Comparison of ENCODE assay signal across 14 cellular contexts in genomic region chr2:241586564-241587264, GRCh38. TPM values are rescaled to one million over a fixed set of nuclear protein-coding genes. Genes with fewer than 3 reads are reported as not detected.
A peak's percentile ranks its signal among the peaks of the same experiment; 100 is the strongest.
DNase-seq lines count a peak whose midpoint lies in the region; ATAC-seq and TF ChIP-seq lines count a peak whose summit lies in the region.
"Had no signal": no experiment of that assay in that cellular context is flagged by ENCODE, and none has a peak within 500 bp of the region (broad histone marks: within the 10 kb centered on the region; RNA-seq: fewer than 3 reads in every experiment).

No MANE protein-coding gene starts in this region.

- no peak overlapping the region for H2BK20ac ChIP-seq in IMR-90 (ENCODE audit: low read depth, low read length)

- no peak overlapping the region for H4K8ac ChIP-seq in IMR-90 (ENCODE audit: low read depth in 2 of 2, low read length in 2 of 2)

- H3K79me1 ChIP-seq in IMR-90 (ENCODE audit: low read depth in 1 of 2, low read length in 2 of 2): peaks cover 11 to 14% of the 10 kb centered on the region in 2 experiments; a peak in 3 of 4 replicates

- H2AK5ac ChIP-seq in IMR-90 (ENCODE audit: low read depth, low read length): no peak overlapping the region

- H3K9me1 ChIP-seq in IMR-90 (ENCODE audit: insufficient read depth, low read length): no peaks in the 10 kb centered on the region

- no peak overlapping the region for H3K27ac Mint-ChIP-seq in activated T-helper 1 cell treated with anti-CD3 and anti-CD28 coated beads, Interleukin-12 subunit alpha, Interleukin-12 subunit beta, Interleukin-2, Interleukin-4 antibody, amounts not matched to agents 30 ng/mL and 10 ng/mL and 1 ng/mL, durations not matched to agents 14 hours and 24 hours and 36 hours

- no peaks in the 10 kb centered on the region for H3K27me3 ChIP-seq in BLaER1 treated with 17β-estradiol and CSF1 and Interleukin-3, amounts not matched to agents 10 nM and 100 nM
- H3K27me3 ChIP-seq in IMR-90 (ENCODE audit: control insufficient read depth, insufficient read depth, low read length): no peaks in the 10 kb centered on the region
- no peaks in the 10 kb centered on the region for H3K27me3 ChIP-seq in adipocyte (replicated peaks; ENCODE audit: control insufficient read depth, insufficient read depth, low read length)
- no peaks in the 10 kb centered on the region for H3K27me3 ChIP-seq in thyroid gland
- H3K27me3 ChIP-seq: BE2C had no signal

- H3K4me1 ChIP-seq in BLaER1 treated with 17β-estradiol and CSF1 and Interleukin-3, amounts not matched to agents 10 nM and 100 nM: no peaks in the 10 kb centered on the region
- H3K4me1 ChIP-seq in IMR-90 (ENCODE audit: control insufficient read depth, insufficient read depth, low read length) (no peaks in the 10 kb centered on the region), adipocyte (ENCODE audit: control insufficient read depth, insufficient read depth, low read length) (no peaks in the 10 kb centered on the region), thyroid gland (no peaks in the 10 kb centered on the region)
- H3K4me1 ChIP-seq: BE2C, Caco-2, HAP-1 had no signal

- H3K4me3 ChIP-seq in BLaER1 treated with 17β-estradiol and CSF1 and Interleukin-3, amounts not matched to agents 10 nM and 100 nM: peak overlapping the region in 9 of 10 experiments; percentile 12 to 45 (median 26); a peak in 12 of 20 replicates
- H3K4me3 ChIP-seq in IMR-90 (ENCODE audit: insufficient read depth, low read depth, low read length) (no peak overlapping the region), adipocyte (ENCODE audit: low read length) (peak overlapping the region; percentile 56), thyroid gland (replicated peaks in 1 of 3) (no peak overlapping the region)
- H3K4me3 ChIP-seq: HAP-1 had no signal

- BruUV-seq in IMR-90 (replicated peaks; lab: Mats Ljungman, UMichigan): no TSS peak

- intact Hi-C loops in IMR-90 (cut with micrococcal nuclease): no loop called here
- intact Hi-C loops in thyroid gland (cut with DNase I): no loop called here
- intact Hi-C loops in activated T-helper 1 cell treated with anti-CD3 and anti-CD28 coated beads, Interleukin-12 subunit alpha, Interleukin-12 subunit beta, Interleukin-2, Interleukin-4 antibody, amounts not matched to agents 30 ng/mL and 10 ng/mL and 1 ng/mL, durations not matched to agents 14 hours and 24 hours and 36 hours (cut with micrococcal nuclease): no loop called here

- in situ Hi-C loops in IMR-90 (cut with MboI; ENCODE audit: low sequenced_read_pairs): no loop called here

- no peak overlapping the region for H3K27ac ChIP-seq in BLaER1 treated with 17β-estradiol and CSF1 and Interleukin-3, amounts not matched to agents 10 nM and 100 nM
- no peak overlapping the region for H3K27ac ChIP-seq in IMR-90 (ENCODE audit: insufficient read depth, low read length)
- no peak overlapping the region for H3K27ac ChIP-seq in thyroid gland
- H3K27ac ChIP-seq: HL-60 had no signal

- TF ChIP-seq POLR2A in IMR-90 (IDR thresholded peaks at IDR 0.05; ENCODE audit: low read depth, low read length) (no peak), thyroid gland (IDR thresholded peaks at IDR 0.05) (no peak)

- POLR2A ChIA-PET in IMR-90 (lab: Charles Lee; ENCODE audit: unreplicated experiment): no interaction called here

- H2BK5ac ChIP-seq in IMR-90 (ENCODE audit: low read depth, low read length, poor library complexity, severe bottlenecking): no peak overlapping the region

- peaks cover 92 to 100% (median 98%) of the 10 kb centered on the region in 11 experiments for H3K36me3 ChIP-seq in BLaER1 treated with 17β-estradiol and CSF1 and Interleukin-3, amounts not matched to agents 10 nM and 100 nM
- H3K36me3 ChIP-seq in IMR-90 (ENCODE audit: control insufficient read depth, insufficient read depth, low read length) (peaks cover 55% of the 10 kb centered on the region), adipocyte (ENCODE audit: control insufficient read depth, insufficient read depth, low read length, severe bottlenecking) (peaks cover 69% of the 10 kb centered on the region), thyroid gland (peaks cover 22 to 26% of the 10 kb centered on the region in 2 donors)

- peaks cover 59 to 86% (median 77%) of the 10 kb centered on the region in 11 experiments for H3K9me3 ChIP-seq in BLaER1 treated with 17β-estradiol and CSF1 and Interleukin-3, amounts not matched to agents 10 nM and 100 nM (replicated peaks in 1 of 11)
- H3K9me3 ChIP-seq in IMR-90 (ENCODE audit: control insufficient read depth, insufficient read depth, low read length) (peaks cover 50% of the 10 kb centered on the region), adipocyte (ENCODE audit: control insufficient read depth, low read length) (peaks cover 35% of the 10 kb centered on the region), thyroid gland (peaks cover 12% of the 10 kb centered on the region)

- DNase-seq in IMR-90 (no peak), adipocyte (ENCODE audit: low read depth) (no peak), thyroid gland (no peak), DMS79 (lab: John Stamatoyannopoulos, UW) (no peak)
- DNase-seq in activated T-helper 1 cell treated with anti-CD3 and anti-CD28 coated beads, Interleukin-12 subunit alpha, Interleukin-12 subunit beta, Interleukin-2, Interleukin-4 antibody, amounts not matched to agents 30 ng/mL and 10 ng/mL and 1 ng/mL, durations not matched to agents 14 hours and 24 hours and 36 hours (ENCODE audit: low spot score): no peak
- DNase-seq: BE2C, Caco-2, DMS53, KG1 had no signal

- no peak overlapping the region for H3K4ac ChIP-seq in IMR-90 (ENCODE audit: low read depth, low read length)

- H3K9me3 Mint-ChIP-seq in activated T-helper 1 cell treated with anti-CD3 and anti-CD28 coated beads, Interleukin-12 subunit alpha, Interleukin-12 subunit beta, Interleukin-2, Interleukin-4 antibody, amounts not matched to agents 30 ng/mL and 10 ng/mL and 1 ng/mL, durations not matched to agents 14 hours and 24 hours and 36 hours: peaks cover 46% of the 10 kb centered on the region

- TF ChIP-seq CTCF in IMR-90 (conservative IDR thresholded peaks at IDR 0.05; ENCODE audit: low read depth, low read length) (no peak), thyroid gland (IDR thresholded peaks at IDR 0.05) (no peak)

- no peaks in the 10 kb centered on the region for H3K27me3 Mint-ChIP-seq in activated T-helper 1 cell treated with anti-CD3 and anti-CD28 coated beads, Interleukin-12 subunit alpha, Interleukin-12 subunit beta, Interleukin-2, Interleukin-4 antibody, amounts not matched to agents 30 ng/mL and 10 ng/mL and 1 ng/mL, durations not matched to agents 14 hours and 24 hours and 36 hours (ENCODE audit: insufficient read depth)
- H3K27me3 Mint-ChIP-seq: CD8-positive, alpha-beta memory T cell had no signal

- H2BK120ac ChIP-seq in IMR-90 (ENCODE audit: low read depth, low read length): no peak overlapping the region

- no peak overlapping the region for H3K9ac ChIP-seq in BLaER1 treated with 17β-estradiol and CSF1 and Interleukin-3, amounts not matched to agents 10 nM and 100 nM
- no peak overlapping the region for H3K9ac ChIP-seq in IMR-90 (ENCODE audit: low read depth, low read length)
- no peak overlapping the region for H3K9ac ChIP-seq in adipocyte (ENCODE audit: low read length)

- WGBS in IMR-90 (ENCODE audit: extremely low coverage in 2 of 2, insufficient read length in 1 of 2), 2 experiments: 93% methylated on average over 2 of the region's 2 CpGs; no CpG with 5 or more reads in 1 of the 2 experiments
- 97 to 99% methylated on average over 2 of the region's 2 CpGs for WGBS in thyroid gland, 2 donors

- no peak for TF ChIP-seq RAD21 in IMR-90 (IDR thresholded peaks at IDR 0.05; ENCODE audit: low read length)

- H4K91ac ChIP-seq in IMR-90 (ENCODE audit: insufficient read depth, low read depth, low read length): no peak overlapping the region

- H2AK9ac ChIP-seq in IMR-90 (replicated peaks; ENCODE audit: low read depth, low read length, poor library complexity): no peak overlapping the region

- H2BK15ac ChIP-seq in IMR-90 (ENCODE audit: low read depth, low read length): no peak overlapping the region

- H3K18ac ChIP-seq in IMR-90 (ENCODE audit: low read depth, low read length): no peak overlapping the region

- no peak overlapping the region for H3K4me3 Mint-ChIP-seq in activated T-helper 1 cell treated with anti-CD3 and anti-CD28 coated beads, Interleukin-12 subunit alpha, Interleukin-12 subunit beta, Interleukin-2, Interleukin-4 antibody, amounts not matched to agents 30 ng/mL and 10 ng/mL and 1 ng/mL, durations not matched to agents 14 hours and 24 hours and 36 hours
- H3K4me3 Mint-ChIP-seq: CD8-positive, alpha-beta memory T cell had no signal

- H2AFZ ChIP-seq in IMR-90 (replicated peaks; ENCODE audit: low read length, poor library complexity): no peak overlapping the region

- no peak overlapping the region for H3K4me2 ChIP-seq in BLaER1 treated with 17β-estradiol and CSF1 and Interleukin-3, amounts not matched to agents 10 nM and 100 nM
- no peak overlapping the region for H3K4me2 ChIP-seq in IMR-90 (ENCODE audit: low read depth, low read length)

- H3K4me1 Mint-ChIP-seq in activated T-helper 1 cell treated with anti-CD3 and anti-CD28 coated beads, Interleukin-12 subunit alpha, Interleukin-12 subunit beta, Interleukin-2, Interleukin-4 antibody, amounts not matched to agents 30 ng/mL and 10 ng/mL and 1 ng/mL, durations not matched to agents 14 hours and 24 hours and 36 hours (ENCODE audit: low read depth): no peaks in the 10 kb centered on the region
- H3K4me1 Mint-ChIP-seq: CD8-positive, alpha-beta memory T cell had no signal

- peaks cover 64% of the 10 kb centered on the region for H3K36me3 Mint-ChIP-seq in activated T-helper 1 cell treated with anti-CD3 and anti-CD28 coated beads, Interleukin-12 subunit alpha, Interleukin-12 subunit beta, Interleukin-2, Interleukin-4 antibody, amounts not matched to agents 30 ng/mL and 10 ng/mL and 1 ng/mL, durations not matched to agents 14 hours and 24 hours and 36 hours (ENCODE audit: low read depth)

- ATAC-seq in IMR-90 (ENCODE audit: low read depth) (no peak), HG02938 (IDR thresholded peaks at IDR 0.05; ENCODE audit: unreplicated experiment) (no peak)

- peaks cover 0 to 6% (median 0%) of the 10 kb centered on the region in 11 experiments; a peak in 5 of 22 replicates for H4K20me1 ChIP-seq in BLaER1 treated with 17β-estradiol and CSF1 and Interleukin-3, amounts not matched to agents 10 nM and 100 nM
- no peaks in the 10 kb centered on the region; the same call in 1 of the 2 replicates for H4K20me1 ChIP-seq in IMR-90 (ENCODE audit: insufficient read depth, low read length)

- no peak overlapping the region for H3K14ac ChIP-seq in IMR-90 (replicated peaks; ENCODE audit: low read depth, low read length)

- dilution Hi-C loops in IMR-90 (cut with HindIII; ENCODE audit: low sequenced_read_pairs, unreplicated experiment): no loop called here

- no peak overlapping the region for H3K23ac ChIP-seq in IMR-90 (ENCODE audit: low read depth, low read length)

- no peak overlapping the region for H3K56ac ChIP-seq in IMR-90 (ENCODE audit: extremely low read depth, insufficient read depth, low read length)

- no peak overlapping the region for H4K5ac ChIP-seq in IMR-90 (ENCODE audit: low read depth, low read length)

- CTCF ChIA-PET in IMR-90 (lab: Yijun Ruan, JAX): no interaction called here

RNA-seq across cellular contexts. Expression of gene BOK, which starts 28.2 kb away (rescaled TPM):
- total RNA-seq in IMR-90 (2012; rRNA removed) (13.3 and 15.8 TPM in 2 replicates), thyroid gland (10 to 100 TPM; 22.2 to 32.1 (median 27.0) TPM)
- 34.4 and 37.4 TPM in 2 replicates for polyA plus RNA-seq in IMR-90 (2012; rRNA removed)
- 28.7 and 58.2 TPM in 2 replicates for polyA plus RNA-seq in IMR-90 (2012; cell fraction: cytosol; rRNA removed)
- polyA plus RNA-seq in IMR-90 (2012; cell fraction: nucleus; rRNA removed; ENCODE audit: low replicate concordance): 40.1 and 75.2 TPM in 2 replicates
- 0.07 TPM in 1 of 2 replicates, not detected in the other for total RNA-seq in activated T-helper 1 cell treated with anti-CD3 and anti-CD28 coated beads, Interleukin-12 subunit alpha, Interleukin-12 subunit beta, Interleukin-2, Interleukin-4 antibody, amounts not matched to agents 30 ng/mL and 10 ng/mL and 1 ng/mL, durations not matched to agents 14 hours and 24 hours and 36 hours
- total RNA-seq: CD8-positive, alpha-beta memory T cell had no signal
- polyA plus RNA-seq: CD8-positive, alpha-beta memory T cell had no signal

RNA-seq across cellular contexts. Expression of gene THAP4, which starts 50.2 kb away (rescaled TPM):
- total RNA-seq in IMR-90 (2012; rRNA removed) (33.9 and 42.2 TPM in 2 replicates), thyroid gland (10 to 100 TPM; 42.9 to 53.6 (median 46.2) TPM)
- 55.1 and 60.3 TPM in 2 replicates for polyA plus RNA-seq in IMR-90 (2012; rRNA removed)
- 53.0 and 64.7 TPM in 2 replicates for polyA plus RNA-seq in IMR-90 (2012; cell fraction: cytosol; rRNA removed)
- 20.5 and 32.9 TPM in 2 replicates for polyA plus RNA-seq in IMR-90 (2012; cell fraction: nucleus; rRNA removed; ENCODE audit: low replicate concordance)
- total RNA-seq in activated T-helper 1 cell treated with anti-CD3 and anti-CD28 coated beads, Interleukin-12 subunit alpha, Interleukin-12 subunit beta, Interleukin-2, Interleukin-4 antibody, amounts not matched to agents 30 ng/mL and 10 ng/mL and 1 ng/mL, durations not matched to agents 14 hours and 24 hours and 36 hours: 53.1 and 58.5 TPM in 2 replicates

RNA-seq across cellular contexts. Expression of gene ATG4B, which starts 50.8 kb away (rescaled TPM):
- total RNA-seq in IMR-90 (2012; rRNA removed) (102 and 146 TPM in 2 replicates), thyroid gland (100 to 1,000 TPM in 1 of 4 donors, 10 to 100 TPM in 3; 58.5 to 129 (median 86.2) TPM)
- 98.4 and 113 TPM in 2 replicates for polyA plus RNA-seq in IMR-90 (2012; rRNA removed)
- polyA plus RNA-seq in IMR-90 (2012; cell fraction: cytosol; rRNA removed): 52.3 and 78.0 TPM in 2 replicates
- polyA plus RNA-seq in IMR-90 (2012; cell fraction: nucleus; rRNA removed; ENCODE audit: low replicate concordance): 374 and 431 TPM in 2 replicates
- total RNA-seq in activated T-helper 1 cell treated with anti-CD3 and anti-CD28 coated beads, Interleukin-12 subunit alpha, Interleukin-12 subunit beta, Interleukin-2, Interleukin-4 antibody, amounts not matched to agents 30 ng/mL and 10 ng/mL and 1 ng/mL, durations not matched to agents 14 hours and 24 hours and 36 hours: 116 and 126 TPM in 2 replicates

Comparison
In these comparisons a context has a peak if more than half of its experiments do, and no peak if none do; other contexts are left out.
1. H3K4me3 ChIP-seq: peak in BLaER1 treated with 17β-estradiol and CSF1 and Interleukin-3, amounts not matched to agents 10 nM and 100 nM (9 of 10) and adipocyte (single experiment); none in IMR-90 (single experiment) and thyroid gland (0 of 3).
2. RNA of gene BOK, which starts 28.2 kb away (total RNA-seq): 22.2 to 32.1 TPM in thyroid gland and 13.3 to 15.8 TPM in IMR-90; 0.07 TPM in activated T-helper 1 cell treated with anti-CD3 and anti-CD28 coated beads, Interleukin-12 subunit alpha, Interleukin-12 subunit beta, Interleukin-2, Interleukin-4 antibody, amounts not matched to agents 30 ng/mL and 10 ng/mL and 1 ng/mL, durations not matched to agents 14 hours and 24 hours and 36 hours; every median in the first group is over 10 times any median in the second.